In genomic region chr7:53604201-53604600, GRCh38 we compare ENCODE assay signal across 25 cellular contexts.
DNase-seq lines count a peak whose midpoint lies in the region; ATAC-seq, FAIRE-seq and TF ChIP-seq lines count a peak whose summit lies in the region.
"Had no signal": no experiment of that assay in that cellular context is flagged by ENCODE, and none has a peak within 500 bp of the region (broad histone marks: within the 10 kb centered on the region; RNA-seq: fewer than 3 reads in every experiment).

No MANE protein-coding gene starts in this region.

- TF ChIP-seq EP300 in H1 (IDR thresholded peaks at IDR 0.05; ENCODE audit: borderline replicate concordance in 1 of 2, low read depth in 2 of 2, low read length in 2 of 2) = no peak

- H2AFZ ChIP-seq in H1 (ENCODE audit: low read length) = no peak overlapping the region

- no peak overlapping the region for H3K4me3 ChIP-seq in MG63
- H3K4me3 ChIP-seq in H1 (ENCODE audit: extremely low read depth in 1 of 4, insufficient read depth in 2 of 4, low read depth in 3 of 4, low read length in 4 of 4) = no peak overlapping the region
- H3K4me3 ChIP-seq in testis = no peak overlapping the region
- H3K4me3 ChIP-seq: HAP-1 had no signal

- H2BK120ac ChIP-seq in H1 (replicated peaks; ENCODE audit: low read depth, low read length) = no peak overlapping the region

- CTCF ChIA-PET in H1 (lab: Charles Lee; ENCODE audit: partially characterized antibody) = interaction anchor here (1.0 kb wide), 1 partner anchor 1458 kb away, joined by 3 read pairs; no protein-coding TSS in a partner anchor

- TF ChIP-seq POLR2A in H1 (IDR thresholded peaks at IDR 0.05; ENCODE audit: control extremely low read depth in 1 of 2, low read depth in 2 of 2, low read length in 2 of 2) (no peak), testis (IDR thresholded peaks at IDR 0.05) (no peak)

- no peak for TF ChIP-seq RAD21 in H1 (IDR thresholded peaks at IDR 0.05 in 1 of 2, conservative IDR thresholded peaks at IDR 0.05 in 1 of 2; ENCODE audit: low read depth in 2 of 2, low read length in 2 of 2)

- H4K8ac ChIP-seq in H1 (ENCODE audit: extremely low read depth, insufficient read depth, low read length) = no peak overlapping the region

- no peak overlapping the region for H2AK5ac ChIP-seq in H1 (ENCODE audit: low read depth, low read length)

- 75% methylated on average over 6 of the region's 6 CpGs; no CpG with 5 or more reads in 1 of the 2 experiments for WGBS in H1 (ENCODE audit: extremely low coverage in 1 of 2, insufficient coverage in 1 of 2, insufficient read length in 1 of 2, insufficient replicate concordance in 2 of 2, low coverage in 1 of 2, low lambda C conversion rate in 2 of 2, missing lambda C conversion rate in 1 of 2), 2 experiments
- WGBS in testis, 2 donors = 65 to 73% methylated on average over 6 of the region's 6 CpGs

- no peak overlapping the region for H2BK20ac ChIP-seq in H1 (ENCODE audit: low read length)

- H4K91ac ChIP-seq in H1 (replicated peaks; ENCODE audit: insufficient read length, low read length) = no peak overlapping the region

- H3K9me3 ChIP-seq in MG63 = no peaks in the 10 kb centered on the region
- H3K9me3 ChIP-seq in H1 (ENCODE audit: insufficient read depth in 2 of 2, low read depth in 1 of 2, low read length in 1 of 2) = no peaks in the 10 kb centered on the region
- H3K9me3 ChIP-seq in testis = no peaks in the 10 kb centered on the region
- H3K9me3 ChIP-seq: HAP-1 had no signal

- no peak overlapping the region; the same call in 1 of the 2 replicates for H2BK12ac ChIP-seq in H1 (ENCODE audit: low read depth, low read length)

- no peaks in the 10 kb centered on the region for H4K20me1 ChIP-seq in H1 (replicated peaks in 1 of 2; ENCODE audit: control insufficient read depth in 1 of 2, insufficient read depth in 2 of 2, low read length in 2 of 2)

- H3K79me2 ChIP-seq in H1 (ENCODE audit: control insufficient read depth in 1 of 2, insufficient read depth in 2 of 2, low read length in 2 of 2) = no peaks in the 10 kb centered on the region

- in situ Hi-C loops in ACHN (cut with HindIII; ENCODE audit: low pct_ligation_motif_present, low pct_unique_long_range_greater_than_20kb, low sequenced_read_pairs) (no loop called here), GM13976 (cut with MboI; ENCODE audit: low sequenced_read_pairs, unreplicated experiment) (no loop called here)

- H3K79me1 ChIP-seq in H1 (ENCODE audit: low read depth, low read length) = no peaks in the 10 kb centered on the region

- no peak for ATAC-seq in HG02588 (IDR thresholded peaks at IDR 0.05; ENCODE audit: unreplicated experiment)
- no peak for ATAC-seq in HG03469 (IDR thresholded peaks at IDR 0.05; ENCODE audit: unreplicated experiment)
- ATAC-seq: PC-3 had no signal

- H3K27me3 ChIP-seq in MG63 (no peaks in the 10 kb centered on the region), H1 (replicated peaks in 1 of 4; ENCODE audit: control insufficient read depth in 3 of 4, extremely low read depth in 1 of 4, insufficient read depth in 3 of 4, low read length in 3 of 4) (no peaks in the 10 kb centered on the region), testis (no peaks in the 10 kb centered on the region)

- peak overlapping the region; percentile 94; the same call in 1 of the 2 replicates for H2BK5ac ChIP-seq in H1 (ENCODE audit: low read depth, low read length)

- H3K56ac ChIP-seq in H1 (replicated peaks; ENCODE audit: insufficient read length, low read depth, low read length) = no peak overlapping the region

- DNase-seq in ACHN (peak; percentile 33), MG63 (peak; percentile 21), H1 (ENCODE audit: low read depth in 1 of 2, low spot score in 2 of 2) (no peak), kidney glomerular epithelial cell (lab: John Stamatoyannopoulos, UW) (peak; percentile 22), testis (no peak), GM13976 (ENCODE audit: low spot score) (no peak)
- DNase-seq: Calu3; CD8-positive, alpha-beta memory T cell; DMS153; Kasumi-1; MM.1S; NCI-H1048; NCI-H1417 treated with DMSO at 0.1 percent for 48 hours; NCI-H187; NCI-H446; NCI-H526; PC-3; SHP77 had no signal

- no peak overlapping the region for H3K14ac ChIP-seq in H1 (ENCODE audit: insufficient read length)

- no peak overlapping the region for H3K9ac ChIP-seq in H1 (replicated peaks in 1 of 4; ENCODE audit: extremely low read depth in 1 of 4, low read depth in 3 of 4, low read length in 3 of 4)

- H3K27ac ChIP-seq in H1 (ENCODE audit: low read depth, low read length) (no peak overlapping the region), testis (no peak overlapping the region)
- H3K27ac ChIP-seq: C4-2B had no signal

- no peak overlapping the region for H3K18ac ChIP-seq in H1 (ENCODE audit: extremely low read depth, low read length)

- H3K23ac ChIP-seq in H1 (ENCODE audit: insufficient read length) = no peak overlapping the region

- no peak overlapping the region for H3K4ac ChIP-seq in H1 (replicated peaks; ENCODE audit: insufficient read length, low read depth, low read length)

- H3K23me2 ChIP-seq in H1 (ENCODE audit: low read depth, low read length) = no peaks in the 10 kb centered on the region

- no peaks in the 10 kb centered on the region for H3K36me3 ChIP-seq in MG63
- no peaks in the 10 kb centered on the region for H3K36me3 ChIP-seq in H1 (ENCODE audit: control insufficient read depth in 2 of 4, insufficient read depth in 4 of 4, low read length in 3 of 4)
- no peaks in the 10 kb centered on the region for H3K36me3 ChIP-seq in testis (ENCODE audit: low read depth, missing control alignments)
- H3K36me3 ChIP-seq: HAP-1 had no signal

- no peak overlapping the region for H3K4me2 ChIP-seq in H1 (ENCODE audit: insufficient read depth in 1 of 2, low read depth in 2 of 2, low read length in 2 of 2)

- H4K5ac ChIP-seq in H1 (ENCODE audit: insufficient read length, low read depth, low read length) = no peak overlapping the region

- TF ChIP-seq CTCF in H1 (IDR thresholded peaks at IDR 0.05; ENCODE audit: control extremely low read depth in 1 of 3, insufficient read depth in 1 of 3, low read depth in 1 of 3, low read length in 3 of 3) (no peak), testis (IDR thresholded peaks at IDR 0.05) (no peak), GM13976 (IDR thresholded peaks at IDR 0.05; ENCODE audit: borderline replicate concordance, control extremely low read depth, extremely low read depth, insufficient read depth, missing control alignments) (no peak)

- intact Hi-C loops in testis (cut with DNase I; ENCODE audit: low total_unique reads) = no loop called here

- H2BK15ac ChIP-seq in H1 (ENCODE audit: low read length) = no peak overlapping the region

- no peak for FAIRE-seq in H1 (lab: Jason Lieb, UNC)
- FAIRE-seq: G401.6, GM12892, GM18507 had no signal

- POLR2A ChIA-PET in H1 (lab: Charles Lee; ENCODE audit: partially characterized antibody) = no interaction called here

- peaks cover 0 to 4% (median 0%) of the 10 kb centered on the region in 4 experiments; a peak in 2 of 7 replicates for H3K4me1 ChIP-seq in H1 (replicated peaks in 1 of 4; ENCODE audit: control insufficient read depth in 3 of 4, insufficient read depth in 4 of 4, low read length in 3 of 4)
- H3K4me1 ChIP-seq in testis = no peaks in the 10 kb centered on the region
- H3K4me1 ChIP-seq: HAP-1 had no signal

TF ChIP-seq in H1, 55 proteins besides CTCF, POLR2A, EP300 and RAD21:
- no peak for TF ChIP-seq USF2 (IDR thresholded peaks at IDR 0.05; ENCODE audit: low read length)
- no peak for TF ChIP-seq TEAD4 (IDR thresholded peaks at IDR 0.05; ENCODE audit: low read depth, low read length)
- no peak for TF ChIP-seq SIRT6 (IDR thresholded peaks at IDR 0.05; ENCODE audit: low read length)
- TF ChIP-seq CHD1 (IDR thresholded peaks at IDR 0.05; ENCODE audit: low read depth, low read length) = no peak
- TF ChIP-seq KDM5A (IDR thresholded peaks at IDR 0.05; ENCODE audit: low read length) = no peak
- no peak for TF ChIP-seq NANOG (IDR thresholded peaks at IDR 0.05; ENCODE audit: insufficient read depth, low read depth, low read length, poor library complexity, severe bottlenecking)
- no peak for TF ChIP-seq PHF8 (conservative IDR thresholded peaks at IDR 0.05; ENCODE audit: low read depth, low read length)
- TF ChIP-seq KDM1A (IDR thresholded peaks at IDR 0.05; ENCODE audit: borderline replicate concordance, low read length) = no peak
- TF ChIP-seq ATF2 (IDR thresholded peaks at IDR 0.05; ENCODE audit: low read length) = no peak
- TF ChIP-seq RXRA (IDR thresholded peaks at IDR 0.05; ENCODE audit: insufficient read depth, low read depth, low read length) = no peak
- TF ChIP-seq MAX (IDR thresholded peaks at IDR 0.05) = no peak
- TF ChIP-seq SIN3A (conservative IDR thresholded peaks at IDR 0.05 in 1 of 2, IDR thresholded peaks at IDR 0.05 in 1 of 2; ENCODE audit: low read depth in 1 of 2, low read length in 2 of 2) = no peak

Comparison
In these comparisons a context has a peak if more than half of its experiments do, and no peak if none do; other contexts are left out.
1. DNase-seq: peak in ACHN (single experiment), MG63 (single experiment) and kidney glomerular epithelial cell (single experiment); none in H1 (0 of 2), testis (single experiment) and GM13976 (single experiment).